In the genomic region with DNA sequence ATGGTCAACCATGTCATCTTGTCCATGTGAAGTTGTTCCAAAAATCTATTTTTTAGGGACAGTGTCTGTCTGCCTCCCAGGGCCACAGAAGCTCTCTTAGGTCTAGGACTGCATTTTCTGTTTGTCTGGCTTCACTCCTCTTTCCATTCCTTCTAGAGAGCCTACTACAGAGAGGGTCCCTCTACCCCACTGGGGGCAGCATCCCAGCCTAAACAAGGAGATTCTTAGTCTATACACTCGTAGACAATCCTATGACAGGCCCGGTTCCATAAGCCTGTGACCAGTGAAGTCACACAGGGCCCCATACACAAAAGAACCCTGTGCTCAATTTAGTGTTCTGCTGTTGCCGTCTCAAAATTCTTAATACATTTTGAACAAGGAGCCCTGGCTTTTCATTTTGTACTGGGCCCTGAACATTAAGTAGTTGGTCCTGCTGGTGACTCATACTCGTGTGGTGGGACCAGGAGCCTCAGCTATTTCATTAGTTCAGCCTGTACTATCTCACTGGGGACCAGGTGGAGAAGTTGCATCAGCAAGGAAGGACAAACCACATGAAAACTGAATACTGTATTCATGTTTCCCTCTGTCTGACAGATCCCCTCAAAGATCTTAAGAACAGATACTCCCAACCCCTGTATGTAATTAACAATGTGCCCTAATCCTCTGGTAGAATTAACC, we compare ENCODE assay signal across 1 cellular context.
TF ChIP-seq lines count a peak whose summit lies in the region.

No MANE protein-coding gene starts in this region.

TF ChIP-seq in HEK293, 187 proteins besides CTCF, POLR2A, EP300 and RAD21 (continued from another document):
- TF ChIP-seq WT1 (tag by site-specific recombination; IDR thresholded peaks at IDR 0.05) (no peak), ZNF692 (tag by site-specific recombination; IDR thresholded peaks at IDR 0.05) (peak; percentile 76), ZNF514 (tag by site-specific recombination; IDR thresholded peaks at IDR 0.05) (no peak), ZNF561 (tag by site-specific recombination; IDR thresholded peaks at IDR 0.05; ENCODE audit: borderline replicate concordance) (no peak), GLIS2 (tag by site-specific recombination; IDR thresholded peaks at IDR 0.05) (no peak), ZNF274 (IDR thresholded peaks at IDR 0.05; ENCODE audit: low read length) (no peak), ZNF274 (tag by site-specific recombination; IDR thresholded peaks at IDR 0.05; ENCODE audit: borderline replicate concordance) (no peak), MEIS1 (CRISPR knock-in tag; IDR thresholded peaks at IDR 0.05; ENCODE audit: borderline replicate concordance) (no peak), ZNF426 (tag by site-specific recombination; IDR thresholded peaks at IDR 0.05) (no peak), ZNF654 (tag by site-specific recombination; IDR thresholded peaks at IDR 0.05; ENCODE audit: low read depth) (no peak), ZNF24 (tag by site-specific recombination; IDR thresholded peaks at IDR 0.05) (0 out of 2 replicates have a peak, but pooled peaks have one; percentile 47), ZNF48 (tag by site-specific recombination; IDR thresholded peaks at IDR 0.05) (no peak), ZFP69B (tag by site-specific recombination; IDR thresholded peaks at IDR 0.05) (peak; percentile 62; the same call in 1 of the 2 replicates), BCL6B (tag by site-specific recombination; IDR thresholded peaks at IDR 0.05) (no peak), KLF7 (tag by site-specific recombination; IDR thresholded peaks at IDR 0.05; ENCODE audit: borderline replicate concordance) (no peak), ZNF324 (tag by site-specific recombination; IDR thresholded peaks at IDR 0.05) (no peak)
- TF ChIP-seq, protein P1, sequence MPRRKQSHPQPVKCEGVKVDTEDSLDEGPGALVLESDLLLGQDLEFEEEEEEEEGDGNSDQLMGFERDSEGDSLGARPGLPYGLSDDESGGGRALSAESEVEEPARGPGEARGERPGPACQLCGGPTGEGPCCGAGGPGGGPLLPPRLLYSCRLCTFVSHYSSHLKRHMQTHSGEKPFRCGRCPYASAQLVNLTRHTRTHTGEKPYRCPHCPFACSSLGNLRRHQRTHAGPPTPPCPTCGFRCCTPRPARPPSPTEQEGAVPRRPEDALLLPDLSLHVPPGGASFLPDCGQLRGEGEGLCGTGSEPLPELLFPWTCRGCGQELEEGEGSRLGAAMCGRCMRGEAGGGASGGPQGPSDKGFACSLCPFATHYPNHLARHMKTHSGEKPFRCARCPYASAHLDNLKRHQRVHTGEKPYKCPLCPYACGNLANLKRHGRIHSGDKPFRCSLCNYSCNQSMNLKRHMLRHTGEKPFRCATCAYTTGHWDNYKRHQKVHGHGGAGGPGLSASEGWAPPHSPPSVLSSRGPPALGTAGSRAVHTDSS (tag by site-specific recombination; IDR thresholded peaks at IDR 0.05): no peak
- TF ChIP-seq, protein P2, sequence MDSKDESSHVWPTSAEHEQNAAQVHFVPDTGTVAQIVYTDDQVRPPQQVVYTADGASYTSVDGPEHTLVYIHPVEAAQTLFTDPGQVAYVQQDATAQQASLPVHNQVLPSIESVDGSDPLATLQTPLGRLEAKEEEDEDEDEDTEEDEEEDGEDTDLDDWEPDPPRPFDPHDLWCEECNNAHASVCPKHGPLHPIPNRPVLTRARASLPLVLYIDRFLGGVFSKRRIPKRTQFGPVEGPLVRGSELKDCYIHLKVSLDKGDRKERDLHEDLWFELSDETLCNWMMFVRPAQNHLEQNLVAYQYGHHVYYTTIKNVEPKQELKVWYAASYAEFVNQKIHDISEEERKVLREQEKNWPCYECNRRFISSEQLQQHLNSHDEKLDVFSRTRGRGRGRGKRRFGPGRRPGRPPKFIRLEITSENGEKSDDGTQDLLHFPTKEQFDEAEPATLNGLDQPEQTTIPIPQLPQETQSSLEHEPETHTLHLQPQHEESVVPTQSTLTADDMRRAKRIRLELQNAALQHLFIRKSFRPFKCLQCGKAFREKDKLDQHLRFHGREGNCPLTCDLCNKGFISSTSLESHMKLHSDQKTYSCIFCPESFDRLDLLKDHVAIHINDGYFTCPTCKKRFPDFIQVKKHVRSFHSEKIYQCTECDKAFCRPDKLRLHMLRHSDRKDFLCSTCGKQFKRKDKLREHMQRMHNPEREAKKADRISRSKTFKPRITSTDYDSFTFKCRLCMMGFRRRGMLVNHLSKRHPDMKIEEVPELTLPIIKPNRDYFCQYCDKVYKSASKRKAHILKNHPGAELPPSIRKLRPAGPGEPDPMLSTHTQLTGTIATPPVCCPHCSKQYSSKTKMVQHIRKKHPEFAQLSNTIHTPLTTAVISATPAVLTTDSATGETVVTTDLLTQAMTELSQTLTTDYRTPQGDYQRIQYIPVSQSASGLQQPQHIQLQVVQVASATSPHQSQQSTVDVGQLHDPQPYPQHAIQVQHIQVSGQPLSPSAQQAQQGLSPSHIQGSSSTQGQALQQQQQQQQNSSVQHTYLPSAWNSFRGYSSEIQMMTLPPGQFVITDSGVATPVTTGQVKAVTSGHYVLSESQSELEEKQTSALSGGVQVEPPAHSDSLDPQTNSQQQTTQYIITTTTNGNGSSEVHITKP (tag by site-specific recombination; IDR thresholded peaks at IDR 0.05): peak; percentile 90
